Comparison of ENCODE assay signal across 8 cellular contexts in the genomic region with DNA sequence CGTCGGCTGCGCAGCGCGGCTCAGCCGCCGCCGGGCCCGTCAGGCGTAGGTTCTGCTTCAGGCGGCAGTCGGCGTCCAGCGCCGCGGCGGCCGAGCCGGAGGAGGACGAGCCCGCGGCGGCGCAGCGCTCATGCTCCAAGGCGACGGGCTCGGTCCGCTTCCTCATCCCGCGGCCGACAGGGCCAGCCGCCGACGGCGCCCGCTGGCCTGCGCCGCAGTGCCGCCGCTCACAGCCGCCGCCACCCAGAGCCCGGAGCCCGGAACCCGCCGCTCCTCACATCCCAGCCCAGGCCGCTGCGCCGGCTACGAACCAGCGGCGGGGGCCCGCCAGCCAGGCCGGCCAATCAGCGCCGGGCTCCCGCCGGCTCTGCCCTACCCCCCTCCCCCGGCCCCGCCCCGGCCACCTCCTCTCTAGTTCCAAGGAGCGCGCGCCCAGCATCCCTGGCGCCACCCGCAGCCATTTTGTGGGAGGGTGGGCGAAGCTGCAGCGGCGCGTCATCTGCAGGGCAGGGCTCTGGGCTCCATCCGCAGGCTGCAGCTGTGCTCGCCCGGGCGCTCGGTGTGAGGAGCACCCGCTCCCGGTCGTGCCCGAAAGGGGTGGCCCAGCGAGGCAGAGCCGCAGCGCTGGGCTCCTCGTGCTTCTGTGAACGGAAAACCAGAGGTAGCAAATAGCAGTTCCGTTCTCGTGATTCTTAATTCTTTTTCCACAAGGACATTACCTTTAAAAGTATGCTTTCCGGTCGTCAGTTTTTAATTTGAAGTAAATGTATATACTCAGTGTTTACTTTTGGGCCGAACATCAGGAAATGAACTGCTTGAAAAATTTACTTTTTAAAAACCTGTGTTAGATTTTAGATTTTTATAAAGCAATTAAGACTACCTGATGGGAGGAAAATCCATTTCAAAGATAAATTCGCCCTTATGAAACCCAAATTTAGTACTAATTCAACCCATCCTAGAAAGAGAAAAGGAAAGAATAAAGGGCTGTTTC. TPM values are rescaled to one million over a fixed set of nuclear protein-coding genes. Genes with fewer than 3 reads are reported as not detected.
DNase-seq lines count a peak whose midpoint lies in the region; ATAC-seq and TF ChIP-seq lines count a peak whose summit lies in the region.

A gene (minus strand): TSS at position 298 of the 991 bp plus-strand sequence. CDS start 132 bp downstream, at position 166.

- peak within 1 kb of the TSS; percentile 87 for H3K4me3 Mint-ChIP-seq in activated T-cell treated with anti-CD3 and anti-CD28 coated beads, Interleukin-2, amount 50 U/mL, for 24 hours

- H3K9me3 Mint-ChIP-seq in activated T-cell treated with anti-CD3 and anti-CD28 coated beads, Interleukin-2, amount 50 U/mL, for 24 hours = no peaks in the 10 kb centered on the region

- H3K4me3 ChIP-seq in esophagus (ENCODE audit: low read depth in 1 of 2, low read length in 2 of 2) (peak within 1 kb of the TSS; percentile 78 to 93), mucosa of stomach (ENCODE audit: low read length) (peak within 1 kb of the TSS; percentile 77)

- H3K36me3 ChIP-seq in esophagus (ENCODE audit: control insufficient read depth in 2 of 2, insufficient read depth in 2 of 2, low read length in 1 of 2) = no peaks in the 10 kb centered on the region
- no peaks in the 10 kb centered on the region for H3K36me3 ChIP-seq in mucosa of stomach (ENCODE audit: control insufficient read depth, insufficient read depth, low read length)

- 1% methylated on average over 57 to 91 of the region's 91 CpGs for WGBS in esophagus, 2 donors

- DNase-seq in DMS79 (lab: John Stamatoyannopoulos, UW) = peak; percentile 84
- DNase-seq in KG1 (lab: John Stamatoyannopoulos, UW) = peak; percentile 85
- DNase-seq in activated T-cell treated with anti-CD3 and anti-CD28 coated beads, Interleukin-2, amount 50 U/mL, for 24 hours = peak; percentile 95
- DNase-seq in stimulated activated CD8-positive, alpha-beta memory T cell treated with anti-CD3 and anti-CD28 coated beads, Interleukin-4, amount 100 ng/mL, for 48 hours = peak; percentile 94

- peak within 1 kb of the TSS; percentile 84 for H3K9ac ChIP-seq in mucosa of stomach (ENCODE audit: low read length)

- H3K27ac ChIP-seq in esophagus (ENCODE audit: low read depth in 2 of 2, low read length in 1 of 2) = peak within 1 kb of the TSS; percentile 90 to 98

- peaks cover 14% of the 10 kb centered on the region for H3K36me3 Mint-ChIP-seq in activated T-cell treated with anti-CD3 and anti-CD28 coated beads, Interleukin-2, amount 50 U/mL, for 24 hours (ENCODE audit: low read depth)

- no peaks in the 10 kb centered on the region for H3K27me3 Mint-ChIP-seq in activated T-cell treated with anti-CD3 and anti-CD28 coated beads, Interleukin-2, amount 50 U/mL, for 24 hours

- H3K9me3 ChIP-seq in esophagus (ENCODE audit: control insufficient read depth in 2 of 2, insufficient read depth in 1 of 2, low read depth in 1 of 2, low read length in 1 of 2) (no peaks in the 10 kb centered on the region), mucosa of stomach (ENCODE audit: control insufficient read depth, low read length) (no peaks in the 10 kb centered on the region)

- no peaks in the 10 kb centered on the region for H3K27me3 ChIP-seq in esophagus (ENCODE audit: control insufficient read depth in 1 of 2, insufficient read depth in 2 of 2, low read length in 2 of 2)
- H3K27me3 ChIP-seq in mucosa of stomach (ENCODE audit: control insufficient read depth, insufficient read depth, low read length) = no peaks in the 10 kb centered on the region

- peak within 1 kb of the TSS; percentile 92 for H3K27ac Mint-ChIP-seq in activated T-cell treated with anti-CD3 and anti-CD28 coated beads, Interleukin-2, amount 50 U/mL, for 24 hours

- ATAC-seq in GM21737 (IDR thresholded peaks at IDR 0.05; ENCODE audit: unreplicated experiment) = peak; percentile 88

- peaks cover 19% of the 10 kb centered on the region for H3K4me1 Mint-ChIP-seq in activated T-cell treated with anti-CD3 and anti-CD28 coated beads, Interleukin-2, amount 50 U/mL, for 24 hours (ENCODE audit: low read depth)

- no peaks in the 10 kb centered on the region for H3K4me1 ChIP-seq in esophagus (ENCODE audit: control insufficient read depth in 2 of 2, insufficient read depth in 2 of 2, low read length in 1 of 2)
- peaks cover 5% of the 10 kb centered on the region for H3K4me1 ChIP-seq in mucosa of stomach (ENCODE audit: control insufficient read depth, insufficient read depth, low read length)

TF ChIP-seq in PFSK-1, 5 proteins besides CTCF, POLR2A, EP300 and RAD21:
- TF ChIP-seq TAF1 (IDR thresholded peaks at IDR 0.05; ENCODE audit: borderline replicate concordance, insufficient read depth, low read length) (peak; percentile 85), FOXP2 (optimal IDR thresholded peaks at IDR 0.05; ENCODE audit: borderline replicate concordance, extremely low read depth, extremely low read length, insufficient read depth) (peak; percentile 91), POLR2AphosphoS5 (IDR thresholded peaks at IDR 0.05; ENCODE audit: low read depth, low read length) (peak; percentile 78), SIN3A (IDR thresholded peaks at IDR 0.05; ENCODE audit: borderline replicate concordance, insufficient read depth, low read length) (peak; percentile 26; the same call in 1 of the 2 replicates)
- TF ChIP-seq, protein P1, sequence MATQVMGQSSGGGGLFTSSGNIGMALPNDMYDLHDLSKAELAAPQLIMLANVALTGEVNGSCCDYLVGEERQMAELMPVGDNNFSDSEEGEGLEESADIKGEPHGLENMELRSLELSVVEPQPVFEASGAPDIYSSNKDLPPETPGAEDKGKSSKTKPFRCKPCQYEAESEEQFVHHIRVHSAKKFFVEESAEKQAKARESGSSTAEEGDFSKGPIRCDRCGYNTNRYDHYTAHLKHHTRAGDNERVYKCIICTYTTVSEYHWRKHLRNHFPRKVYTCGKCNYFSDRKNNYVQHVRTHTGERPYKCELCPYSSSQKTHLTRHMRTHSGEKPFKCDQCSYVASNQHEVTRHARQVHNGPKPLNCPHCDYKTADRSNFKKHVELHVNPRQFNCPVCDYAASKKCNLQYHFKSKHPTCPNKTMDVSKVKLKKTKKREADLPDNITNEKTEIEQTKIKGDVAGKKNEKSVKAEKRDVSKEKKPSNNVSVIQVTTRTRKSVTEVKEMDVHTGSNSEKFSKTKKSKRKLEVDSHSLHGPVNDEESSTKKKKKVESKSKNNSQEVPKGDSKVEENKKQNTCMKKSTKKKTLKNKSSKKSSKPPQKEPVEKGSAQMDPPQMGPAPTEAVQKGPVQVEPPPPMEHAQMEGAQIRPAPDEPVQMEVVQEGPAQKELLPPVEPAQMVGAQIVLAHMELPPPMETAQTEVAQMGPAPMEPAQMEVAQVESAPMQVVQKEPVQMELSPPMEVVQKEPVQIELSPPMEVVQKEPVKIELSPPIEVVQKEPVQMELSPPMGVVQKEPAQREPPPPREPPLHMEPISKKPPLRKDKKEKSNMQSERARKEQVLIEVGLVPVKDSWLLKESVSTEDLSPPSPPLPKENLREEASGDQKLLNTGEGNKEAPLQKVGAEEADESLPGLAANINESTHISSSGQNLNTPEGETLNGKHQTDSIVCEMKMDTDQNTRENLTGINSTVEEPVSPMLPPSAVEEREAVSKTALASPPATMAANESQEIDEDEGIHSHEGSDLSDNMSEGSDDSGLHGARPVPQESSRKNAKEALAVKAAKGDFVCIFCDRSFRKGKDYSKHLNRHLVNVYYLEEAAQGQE (IDR thresholded peaks at IDR 0.05; ENCODE audit: insufficient read depth in 1 of 2, low read depth in 2 of 2, low read length in 2 of 2) = no peak; a peak in 2 of 4 replicates

RNA-seq across cellular contexts. Expression of the gene that starts here (rescaled TPM):
- 116 TPM for polyA plus RNA-seq in PFSK-1 (2012; ENCODE audit: insufficient read length, low read depth)
- polyA plus RNA-seq in esophagus = 10 to 100 TPM; 36.9 to 42.3 TPM

Comparison
In these comparisons a context has a peak if more than half of its experiments do, and no peak if none do; other contexts are left out.
1. Peak in every context shown above with its lines: DNase-seq, ATAC-seq, H3K4me3 ChIP-seq and H3K27ac ChIP-seq.